Comparison of ENCODE assay signal across 8 cellular contexts in the genomic region with DNA sequence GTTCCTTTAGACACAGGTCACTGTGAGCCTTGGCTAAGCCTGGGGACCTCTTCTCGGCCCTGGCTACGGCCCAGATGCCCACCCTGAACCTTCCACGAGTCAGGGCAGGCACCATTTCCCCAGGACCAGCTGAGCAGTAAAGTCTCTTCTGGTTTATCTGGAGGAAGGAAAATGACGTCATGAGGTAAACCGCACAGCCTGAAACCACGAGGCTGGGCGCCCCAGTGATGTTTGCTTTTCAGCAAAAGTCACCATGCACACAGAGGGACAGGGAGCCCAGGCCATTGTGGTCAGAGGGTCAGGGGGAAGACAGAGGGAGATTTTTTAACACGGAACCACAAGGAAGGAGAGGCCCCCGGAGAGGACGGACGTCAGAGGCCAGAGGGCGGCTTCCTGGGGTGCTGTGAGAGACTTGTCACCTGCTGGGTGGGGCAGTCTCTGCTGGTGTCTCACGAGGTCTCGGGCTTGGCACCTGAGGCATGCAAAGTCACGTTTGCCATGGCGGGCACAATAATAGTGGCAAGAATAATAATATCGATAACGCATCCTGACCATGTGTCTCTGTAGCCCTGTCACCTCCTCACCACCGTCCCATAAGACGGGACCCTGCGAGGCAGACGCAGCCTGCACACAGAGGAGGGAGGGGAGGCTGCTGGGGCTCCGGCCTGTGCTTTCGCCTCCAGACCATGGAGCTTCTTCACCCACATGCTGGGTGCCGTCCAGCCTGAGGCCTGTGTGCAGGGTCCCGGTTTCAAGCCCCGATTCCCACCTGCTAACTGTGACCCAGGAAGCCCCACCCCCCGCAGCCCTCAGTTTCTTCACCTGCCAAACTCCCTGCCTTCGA. TPM values are rescaled to one million over a fixed set of nuclear protein-coding genes. Genes with fewer than 3 reads are reported as not detected.
DNase-seq lines count a peak whose midpoint lies in the region; ATAC-seq, FAIRE-seq and TF ChIP-seq lines count a peak whose summit lies in the region.
"Had no signal": no experiment of that assay in that cellular context is flagged by ENCODE, and none has a peak within 500 bp of the region (broad histone marks: within the 10 kb centered on the region; RNA-seq: fewer than 3 reads in every experiment).

No MANE protein-coding gene starts in this region.

- H3K27me3 ChIP-seq in bronchial epithelial cell (ENCODE audit: control insufficient read depth, insufficient read depth, low read length): no peaks in the 10 kb centered on the region
- H3K27me3 ChIP-seq: adrenal gland had no signal

- peaks cover 18% of the 10 kb centered on the region for H3K27me3 Mint-ChIP-seq in progenitor cell of endocrine pancreas

- H3K27ac Mint-ChIP-seq in progenitor cell of endocrine pancreas: peak overlapping the region; percentile 80

- no peak overlapping the region for H3K4me3 Mint-ChIP-seq in progenitor cell of endocrine pancreas (ENCODE audit: low read depth)

- H3K36me3 ChIP-seq in bronchial epithelial cell (ENCODE audit: control insufficient read depth, insufficient read depth, low read length): no peaks in the 10 kb centered on the region
- H3K36me3 ChIP-seq: adrenal gland had no signal

- FAIRE-seq in bronchial epithelial cell (lab: Jason Lieb, UNC) (no peak), HTR-8/SVneo (lab: Jason Lieb, UNC) (no peak)

- peak; percentile 22 to 75 (median 65) for DNase-seq in activated CD4-positive, CD25-positive, alpha-beta regulatory T cell (lab: John Stamatoyannopoulos, UW)
- DNase-seq in bronchial epithelial cell (ENCODE audit: low read depth): peak; percentile 58
- no peak for DNase-seq in progenitor cell of endocrine pancreas (ENCODE audit: low spot score, unreplicated experiment)
- no peak for DNase-seq in HTR-8/SVneo (ENCODE audit: insufficient read length, low spot score)
- no peak for DNase-seq in NCI-H345 treated with DMSO at 0.1 percent for 48 hours (lab: John Stamatoyannopoulos, UW; ENCODE audit: unreplicated experiment)

- H3K36me3 Mint-ChIP-seq in progenitor cell of endocrine pancreas (ENCODE audit: insufficient read depth): no peaks in the 10 kb centered on the region

- H3K9me3 Mint-ChIP-seq in progenitor cell of endocrine pancreas (ENCODE audit: low read depth): no peaks in the 10 kb centered on the region

- no peak for TF ChIP-seq CTCF in bronchial epithelial cell (IDR thresholded peaks at IDR 0.05; ENCODE audit: insufficient read depth, low read length, severe bottlenecking)
- TF ChIP-seq CTCF in progenitor cell of endocrine pancreas (IDR thresholded peaks at IDR 0.05; ENCODE audit: unreplicated experiment): no peak

- H3K4me1 Mint-ChIP-seq in progenitor cell of endocrine pancreas (ENCODE audit: low read depth): peaks cover 7% of the 10 kb centered on the region

- H3K4me3 ChIP-seq in bronchial epithelial cell (ENCODE audit: low read depth, low read length): no peak overlapping the region
- H3K4me3 ChIP-seq: adrenal gland had no signal

- ATAC-seq in GM19455 (IDR thresholded peaks at IDR 0.05; ENCODE audit: unreplicated experiment) (peak; percentile 73), HG03521 (IDR thresholded peaks at IDR 0.05; ENCODE audit: unreplicated experiment) (peak; percentile 58)

RNA-seq across cellular contexts. Expression of gene FOSL2, which starts 33.2 kb away (rescaled TPM):
- total RNA-seq in bronchial epithelial cell (77.1 and 106 TPM in 2 replicates), progenitor cell of endocrine pancreas (38.4 and 42.5 TPM in 2 replicates)

Comparison
In these comparisons a context has a peak if more than half of its experiments do, and no peak if none do; other contexts are left out.
1. DNase-seq: peak in activated CD4-positive, CD25-positive, alpha-beta regulatory T cell (4 of 4) and bronchial epithelial cell (single experiment); none in progenitor cell of endocrine pancreas (single experiment), HTR-8/SVneo (single experiment) and NCI-H345 treated with DMSO at 0.1 percent for 48 hours (single experiment).